Comparison of ENCODE assay signal across 9 cellular contexts in genomic region chr1:228037401-228038386, GRCh38. TPM values are rescaled to one million over a fixed set of nuclear protein-coding genes. Genes with fewer than 3 reads are reported as not detected.
DNase-seq lines count a peak whose midpoint lies in the region; ATAC-seq and TF ChIP-seq lines count a peak whose summit lies in the region.
"Had no signal": no experiment of that assay in that cellular context is flagged by ENCODE, and none has a peak within 500 bp of the region (broad histone marks: within the 10 kb centered on the region; RNA-seq: fewer than 3 reads in every experiment).

No MANE protein-coding gene starts in this region.

- H3K36me3 Mint-ChIP-seq in Calu3 (ENCODE audit: insufficient read depth, unreplicated experiment) (no peaks in the 10 kb centered on the region), IgD-negative memory B cell (peaks cover 2% of the 10 kb centered on the region)

- intact Hi-C loops in Calu3 (cut with micrococcal nuclease; ENCODE audit: unreplicated experiment), result no loop called here

- H3K9me3 Mint-ChIP-seq in Calu3 (ENCODE audit: low read depth, unreplicated experiment), result peaks cover 3% of the 10 kb centered on the region
- H3K9me3 Mint-ChIP-seq in IgD-negative memory B cell, result peaks cover 0 to 6% (median 4%) of the 10 kb centered on the region in 3 donors

- peak overlapping the region; percentile 18 for H2AFZ ChIP-seq in neuron (ENCODE audit: low read depth, low read length)

- H3K9me3 ChIP-seq in ectodermal cell (ENCODE audit: control insufficient read depth, low read length), result no peaks in the 10 kb centered on the region
- H3K9me3 ChIP-seq in neuron (ENCODE audit: low read length), result peaks cover 9% of the 10 kb centered on the region
- H3K9me3 ChIP-seq: adrenal gland had no signal

- H3K27ac Mint-ChIP-seq in Calu3 (ENCODE audit: unreplicated experiment) (no peak overlapping the region), IgD-negative memory B cell (no peak overlapping the region)

- TF ChIP-seq CTCF in Calu3 (IDR thresholded peaks at IDR 0.05; ENCODE audit: unreplicated experiment), result no peak

- CTCF ChIA-PET in Calu3 (lab: Charles Lee), result no interaction called here

- WGBS in ectodermal cell, 2 experiments, result 3 to 4% methylated on average over 80 of the region's 80 CpGs

- ATAC-seq in GM21390 (IDR thresholded peaks at IDR 0.05; ENCODE audit: unreplicated experiment), result peak; percentile 88

- H3K27me3 ChIP-seq in ectodermal cell (ENCODE audit: control insufficient read depth, insufficient read depth, low read length, poor library complexity, severe bottlenecking), result peaks cover 50% of the 10 kb centered on the region
- H3K27me3 ChIP-seq in neuron (ENCODE audit: insufficient read depth, low read length), result no peaks in the 10 kb centered on the region

- H3K4me3 Mint-ChIP-seq in Calu3 (ENCODE audit: low read depth, unreplicated experiment) (peak overlapping the region; percentile 31), IgD-negative memory B cell (peak overlapping the region in 3 of 4 donors; percentile 24 to 83 (median 41))

- H3K4me3 ChIP-seq in ectodermal cell (ENCODE audit: insufficient read depth, low read depth, low read length) (peak overlapping the region; percentile 0), neuron (ENCODE audit: low read length) (no peak overlapping the region)

- H3K27ac ChIP-seq in ectodermal cell (ENCODE audit: insufficient read depth, low read depth, low read length, poor library complexity, severe bottlenecking), result peak overlapping the region; percentile 88
- H3K27ac ChIP-seq: adrenal gland had no signal

- DNase-seq in Calu3, result peak; percentile 62
- no peak for DNase-seq in COLO829 (ENCODE audit: low spot score)
- no peak for DNase-seq in putamen (ENCODE audit: low spot score)
- DNase-seq in globus pallidus (ENCODE audit: low spot score), result no peak

- H3K27me3 Mint-ChIP-seq in Calu3 (ENCODE audit: unreplicated experiment) (peaks cover 32% of the 10 kb centered on the region), IgD-negative memory B cell (peaks cover 23% of the 10 kb centered on the region)

- no TSS peak for BruUV-seq in Calu3 (replicated peaks; lab: Mats Ljungman, UMichigan)

- H3K4me1 Mint-ChIP-seq in Calu3 (ENCODE audit: low read depth, unreplicated experiment) (no peaks in the 10 kb centered on the region), IgD-negative memory B cell (peaks cover 0 to 3% (median 2%) of the 10 kb centered on the region in 3 donors)

- no peaks in the 10 kb centered on the region for H3K36me3 ChIP-seq in ectodermal cell (ENCODE audit: control insufficient read depth, insufficient read depth, low read length)
- no peaks in the 10 kb centered on the region for H3K36me3 ChIP-seq in neuron (ENCODE audit: insufficient read depth, low read length)
- H3K36me3 ChIP-seq: adrenal gland had no signal

- peaks cover 45% of the 10 kb centered on the region for H3K4me1 ChIP-seq in ectodermal cell (ENCODE audit: control insufficient read depth, insufficient read depth, low read length)
- H3K4me1 ChIP-seq in neuron (ENCODE audit: insufficient read depth, low read length), result peaks cover 39% of the 10 kb centered on the region
- H3K4me1 ChIP-seq: adrenal gland had no signal

RNA-seq across cellular contexts. Expression of gene WNT3A, which starts 30.9 kb away (rescaled TPM):
- total RNA-seq in Calu3 (2022), result not detected in 2 replicates
- polyA plus RNA-seq in IgD-negative memory B cell, result not detected
- polyA plus RNA-seq in ectodermal cell (2013, experiment 1 of 4), result 23.5 TPM
- 18.5 TPM for polyA plus RNA-seq in ectodermal cell (2013, experiment 2 of 4)
- polyA plus RNA-seq in ectodermal cell (2013, experiment 3 of 4), result 18.4 TPM
- 20.8 TPM for polyA plus RNA-seq in ectodermal cell (2013, experiment 4 of 4)
- total RNA-seq: adrenal gland had no signal
- polyA plus RNA-seq: adrenal gland had no signal

RNA-seq across cellular contexts. Expression of gene ARF1, which starts 44.8 kb away (rescaled TPM):
- 510 and 512 TPM in 2 replicates for total RNA-seq in Calu3 (2022)
- polyA plus RNA-seq in IgD-negative memory B cell, result 428 TPM
- 309 TPM for polyA plus RNA-seq in ectodermal cell (2013, experiment 1 of 4)
- polyA plus RNA-seq in ectodermal cell (2013, experiment 2 of 4), result 278 TPM
- 253 TPM for polyA plus RNA-seq in ectodermal cell (2013, experiment 3 of 4)
- 274 TPM for polyA plus RNA-seq in ectodermal cell (2013, experiment 4 of 4)
